ENCODE assay signal across 1 cellular context in the genomic region with DNA sequence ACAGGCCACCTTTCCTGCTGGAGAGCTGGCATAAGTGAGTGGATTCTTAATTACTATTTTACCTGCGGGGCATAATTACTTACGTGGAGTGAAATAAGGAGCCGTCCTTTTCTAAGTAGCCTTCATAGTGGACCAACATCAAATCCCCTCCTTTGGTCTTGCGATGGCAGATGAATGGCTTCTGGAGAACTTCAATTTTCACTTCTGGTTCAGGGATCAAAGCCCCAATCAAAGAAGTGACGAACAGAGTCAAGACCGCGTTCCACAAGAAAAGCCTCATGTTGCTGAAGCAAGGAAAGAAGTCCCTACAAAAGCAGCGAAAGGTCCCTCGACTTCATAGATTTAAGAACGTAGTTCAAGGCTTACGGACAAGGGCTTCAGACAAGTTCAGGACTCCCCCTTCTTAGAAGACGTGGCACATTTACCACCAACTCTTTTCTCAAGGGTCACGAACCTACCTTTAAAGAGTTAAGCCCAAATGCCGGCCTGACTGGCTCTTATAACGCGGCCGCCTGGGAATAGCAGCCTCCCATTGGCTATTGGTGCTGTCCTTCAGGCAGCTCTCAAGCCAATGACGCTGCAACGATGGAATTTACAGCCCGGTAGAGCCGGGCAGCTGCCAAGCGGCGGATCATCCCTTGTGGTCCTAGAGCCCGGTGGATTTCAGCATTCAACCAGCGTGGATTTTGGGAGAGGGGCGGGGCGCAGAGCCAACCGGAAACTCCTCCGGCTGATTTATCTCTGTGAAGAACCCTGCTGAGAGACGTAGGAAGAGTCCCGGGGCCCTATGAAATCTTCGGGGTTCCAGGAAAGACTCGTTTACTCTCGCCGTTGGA.
TF ChIP-seq lines count a peak whose summit lies in the region.

Gene FKBP14, minus strand, starts transcription at position 474 of the 836 bp plus-strand sequence. Its CDS starts 194 bp downstream, at position 280.

TF ChIP-seq in K562, 482 proteins besides CTCF, POLR2A, EP300 and RAD21 (continued from another document and continues in another):
- TF ChIP-seq ZNF143 (CRISPR knock-in tag; IDR thresholded peaks at IDR 0.05) (no peak), NR2C1 (IDR thresholded peaks at IDR 0.05) (peak; percentile 89), NR2C1 (tag; IDR thresholded peaks at IDR 0.05) (peak; percentile 58), ZNF217 (CRISPR knock-in tag; IDR thresholded peaks at IDR 0.05) (no peak), ETV5 (CRISPR knock-in tag; IDR thresholded peaks at IDR 0.05; ENCODE audit: low read depth) (peak; percentile 82), ZNF707 (CRISPR knock-in tag; conservative IDR thresholded peaks at IDR 0.05) (no peak), CREB3L1 (IDR thresholded peaks at IDR 0.05; ENCODE audit: borderline replicate concordance, low read depth) (peak; percentile 98), RNF2 (IDR thresholded peaks at IDR 0.05) (peak; percentile 87), MAFK (IDR thresholded peaks at IDR 0.05; ENCODE audit: low read length) (0 out of 2 replicates have a peak, but pooled peaks have one; percentile 2), TOE1 (IDR thresholded peaks at IDR 0.05; ENCODE audit: borderline replicate concordance) (peak; percentile 98), TOE1 (CRISPR knock-in tag; IDR thresholded peaks at IDR 0.05; ENCODE audit: borderline replicate concordance, low read depth) (no peak), PHB (CRISPR knock-in tag; IDR thresholded peaks at IDR 0.05) (no peak), TBL1XR1 (IDR thresholded peaks at IDR 0.05; ENCODE audit: low read length in 2 of 2) (peak in 1 of 2 experiments; percentile 60; a peak in 1 of 4 replicates), MAZ (CRISPR knock-in tag; conservative IDR thresholded peaks at IDR 0.05 in 1 of 2, IDR thresholded peaks at IDR 0.05 in 1 of 2) (peak; percentile 68 to 91; a peak in 3 of 4 replicates), PHF20 (IDR thresholded peaks at IDR 0.05; ENCODE audit: partially characterized antibody) (no peak), ZNF511 (CRISPR knock-in tag; IDR thresholded peaks at IDR 0.05) (0 out of 2 replicates have a peak, but pooled peaks have one; percentile 37), FOXK2 (conservative IDR thresholded peaks at IDR 0.05 in 1 of 2, IDR thresholded peaks at IDR 0.05 in 1 of 2; ENCODE audit: low read depth in 2 of 2) (peak; percentile 62 to 71; a peak in 3 of 4 replicates), LCOR (CRISPR knock-in tag; IDR thresholded peaks at IDR 0.05) (peak; percentile 99), TEAD4 (IDR thresholded peaks at IDR 0.05; ENCODE audit: low read length) (peak; percentile 64), TEAD4 (CRISPR knock-in tag; IDR thresholded peaks at IDR 0.05; ENCODE audit: borderline replicate concordance) (no peak), KLF16 (IDR thresholded peaks at IDR 0.05) (0 out of 2 replicates have a peak, but pooled peaks have one; percentile 7), DPF2 (IDR thresholded peaks at IDR 0.05) (0 out of 2 replicates have a peak, but pooled peaks have one; percentile 31), MTF1 (CRISPR knock-in tag; IDR thresholded peaks at IDR 0.05; ENCODE audit: borderline replicate concordance) (no peak), POLR2AphosphoS5 (IDR thresholded peaks at IDR 0.05; ENCODE audit: control insufficient read depth, insufficient read depth, low read depth, low read length) (peak; percentile 72; the same call in 1 of the 2 replicates), PBX2 (CRISPR knock-in tag; IDR thresholded peaks at IDR 0.05; ENCODE audit: low read depth) (peak; percentile 95), PBX2 (tag; conservative IDR thresholded peaks at IDR 0.05; ENCODE audit: low read depth) (peak; percentile 99), JUND (IDR thresholded peaks at IDR 0.05; ENCODE audit: borderline replicate concordance, low read depth, low read length) (peak; percentile 71), JUND (tag; IDR thresholded peaks at IDR 0.05; ENCODE audit: borderline replicate concordance, low read depth, low read length) (no peak; the same call in 2 of the 3 replicates), NFRKB (IDR thresholded peaks at IDR 0.05; ENCODE audit: low read depth) (0 out of 2 replicates have a peak, but pooled peaks have one; percentile 42), ZBED1 (IDR thresholded peaks at IDR 0.05) (0 out of 2 replicates have a peak, but pooled peaks have one; percentile 53), TARDBP (IDR thresholded peaks at IDR 0.05) (no peak), MBD2 (IDR thresholded peaks at IDR 0.05; ENCODE audit: borderline replicate concordance, low read depth) (peak; percentile 94), MNT (conservative IDR thresholded peaks at IDR 0.05) (peak; percentile 78 to 92)
- TF ChIP-seq, protein P1, sequence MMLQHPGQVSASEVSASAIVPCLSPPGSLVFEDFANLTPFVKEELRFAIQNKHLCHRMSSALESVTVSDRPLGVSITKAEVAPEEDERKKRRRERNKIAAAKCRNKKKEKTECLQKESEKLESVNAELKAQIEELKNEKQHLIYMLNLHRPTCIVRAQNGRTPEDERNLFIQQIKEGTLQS (IDR thresholded peaks at IDR 0.05): peak; percentile 21; the same call in 1 of the 2 replicates
- TF ChIP-seq, protein P1 (CRISPR knock-in tag; conservative IDR thresholded peaks at IDR 0.05): 0 out of 2 replicates have a peak, but pooled peaks have one; percentile 64
- TF ChIP-seq, protein P2, sequence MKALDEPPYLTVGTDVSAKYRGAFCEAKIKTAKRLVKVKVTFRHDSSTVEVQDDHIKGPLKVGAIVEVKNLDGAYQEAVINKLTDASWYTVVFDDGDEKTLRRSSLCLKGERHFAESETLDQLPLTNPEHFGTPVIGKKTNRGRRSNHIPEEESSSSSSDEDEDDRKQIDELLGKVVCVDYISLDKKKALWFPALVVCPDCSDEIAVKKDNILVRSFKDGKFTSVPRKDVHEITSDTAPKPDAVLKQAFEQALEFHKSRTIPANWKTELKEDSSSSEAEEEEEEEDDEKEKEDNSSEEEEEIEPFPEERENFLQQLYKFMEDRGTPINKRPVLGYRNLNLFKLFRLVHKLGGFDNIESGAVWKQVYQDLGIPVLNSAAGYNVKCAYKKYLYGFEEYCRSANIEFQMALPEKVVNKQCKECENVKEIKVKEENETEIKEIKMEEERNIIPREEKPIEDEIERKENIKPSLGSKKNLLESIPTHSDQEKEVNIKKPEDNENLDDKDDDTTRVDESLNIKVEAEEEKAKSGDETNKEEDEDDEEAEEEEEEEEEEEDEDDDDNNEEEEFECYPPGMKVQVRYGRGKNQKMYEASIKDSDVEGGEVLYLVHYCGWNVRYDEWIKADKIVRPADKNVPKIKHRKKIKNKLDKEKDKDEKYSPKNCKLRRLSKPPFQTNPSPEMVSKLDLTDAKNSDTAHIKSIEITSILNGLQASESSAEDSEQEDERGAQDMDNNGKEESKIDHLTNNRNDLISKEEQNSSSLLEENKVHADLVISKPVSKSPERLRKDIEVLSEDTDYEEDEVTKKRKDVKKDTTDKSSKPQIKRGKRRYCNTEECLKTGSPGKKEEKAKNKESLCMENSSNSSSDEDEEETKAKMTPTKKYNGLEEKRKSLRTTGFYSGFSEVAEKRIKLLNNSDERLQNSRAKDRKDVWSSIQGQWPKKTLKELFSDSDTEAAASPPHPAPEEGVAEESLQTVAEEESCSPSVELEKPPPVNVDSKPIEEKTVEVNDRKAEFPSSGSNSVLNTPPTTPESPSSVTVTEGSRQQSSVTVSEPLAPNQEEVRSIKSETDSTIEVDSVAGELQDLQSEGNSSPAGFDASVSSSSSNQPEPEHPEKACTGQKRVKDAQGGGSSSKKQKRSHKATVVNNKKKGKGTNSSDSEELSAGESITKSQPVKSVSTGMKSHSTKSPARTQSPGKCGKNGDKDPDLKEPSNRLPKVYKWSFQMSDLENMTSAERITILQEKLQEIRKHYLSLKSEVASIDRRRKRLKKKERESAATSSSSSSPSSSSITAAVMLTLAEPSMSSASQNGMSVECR (CRISPR knock-in tag; IDR thresholded peaks at IDR 0.05): peak; percentile 14; the same call in 1 of the 2 replicates
- TF ChIP-seq, protein P3, sequence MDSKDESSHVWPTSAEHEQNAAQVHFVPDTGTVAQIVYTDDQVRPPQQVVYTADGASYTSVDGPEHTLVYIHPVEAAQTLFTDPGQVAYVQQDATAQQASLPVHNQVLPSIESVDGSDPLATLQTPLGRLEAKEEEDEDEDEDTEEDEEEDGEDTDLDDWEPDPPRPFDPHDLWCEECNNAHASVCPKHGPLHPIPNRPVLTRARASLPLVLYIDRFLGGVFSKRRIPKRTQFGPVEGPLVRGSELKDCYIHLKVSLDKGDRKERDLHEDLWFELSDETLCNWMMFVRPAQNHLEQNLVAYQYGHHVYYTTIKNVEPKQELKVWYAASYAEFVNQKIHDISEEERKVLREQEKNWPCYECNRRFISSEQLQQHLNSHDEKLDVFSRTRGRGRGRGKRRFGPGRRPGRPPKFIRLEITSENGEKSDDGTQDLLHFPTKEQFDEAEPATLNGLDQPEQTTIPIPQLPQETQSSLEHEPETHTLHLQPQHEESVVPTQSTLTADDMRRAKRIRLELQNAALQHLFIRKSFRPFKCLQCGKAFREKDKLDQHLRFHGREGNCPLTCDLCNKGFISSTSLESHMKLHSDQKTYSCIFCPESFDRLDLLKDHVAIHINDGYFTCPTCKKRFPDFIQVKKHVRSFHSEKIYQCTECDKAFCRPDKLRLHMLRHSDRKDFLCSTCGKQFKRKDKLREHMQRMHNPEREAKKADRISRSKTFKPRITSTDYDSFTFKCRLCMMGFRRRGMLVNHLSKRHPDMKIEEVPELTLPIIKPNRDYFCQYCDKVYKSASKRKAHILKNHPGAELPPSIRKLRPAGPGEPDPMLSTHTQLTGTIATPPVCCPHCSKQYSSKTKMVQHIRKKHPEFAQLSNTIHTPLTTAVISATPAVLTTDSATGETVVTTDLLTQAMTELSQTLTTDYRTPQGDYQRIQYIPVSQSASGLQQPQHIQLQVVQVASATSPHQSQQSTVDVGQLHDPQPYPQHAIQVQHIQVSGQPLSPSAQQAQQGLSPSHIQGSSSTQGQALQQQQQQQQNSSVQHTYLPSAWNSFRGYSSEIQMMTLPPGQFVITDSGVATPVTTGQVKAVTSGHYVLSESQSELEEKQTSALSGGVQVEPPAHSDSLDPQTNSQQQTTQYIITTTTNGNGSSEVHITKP (IDR thresholded peaks at IDR 0.05; ENCODE audit: partially characterized antibody): peak; percentile 73
